In genomic region chr21:31920275-31920674, GRCh38 we compare ENCODE assay signal across 20 cellular contexts. TPM values are rescaled to one million over a fixed set of nuclear protein-coding genes. Genes with fewer than 3 reads are reported as not detected.
DNase-seq lines count a peak whose midpoint lies in the region; ATAC-seq, FAIRE-seq and TF ChIP-seq lines count a peak whose summit lies in the region.
"Had no signal": no experiment of that assay in that cellular context is flagged by ENCODE, and none has a peak within 500 bp of the region (broad histone marks: within the 10 kb centered on the region; RNA-seq: fewer than 3 reads in every experiment).

No MANE protein-coding gene starts in this region.

- H3K79me2 ChIP-seq in HepG2 (ENCODE audit: insufficient read depth, low read length) (peaks cover 3% of the 10 kb centered on the region), K562 (ENCODE audit: control insufficient read depth, insufficient read depth, low read length) (no peaks in the 10 kb centered on the region)

- H3K4me3 ChIP-seq in HepG2 (replicated peaks in 1 of 3; ENCODE audit: insufficient read depth in 1 of 3, low read depth in 2 of 3, low read length in 3 of 3) (no peak overlapping the region), right lobe of liver (no peak overlapping the region), SJSA1 (no peak overlapping the region), K562 (no peak overlapping the region)
- H3K4me3 ChIP-seq: BLaER1, GM23248, HAP-1 had no signal

- in situ Hi-C loops in HepG2 (cut with HindIII; ENCODE audit: extremely low pct_ligation_motif_present, low pct_unique_long_range_greater_than_20kb): no loop called here
- in situ Hi-C loops in K562 (cut with MboI): no loop called here

- 47% methylated on average over 1 of the region's 1 CpG for WGBS in HepG2 (ENCODE audit: low lambda C conversion rate)
- 67% methylated on average over 1 of the region's 1 CpG for WGBS in right lobe of liver (ENCODE audit: insufficient coverage, low coverage, low lambda C conversion rate, missing lambda C conversion rate)
- 0% methylated on average over 1 of the region's 1 CpG for WGBS in K562 (ENCODE audit: insufficient coverage, low coverage, missing lambda C conversion rate)

- no peak overlapping the region for H3K4me2 ChIP-seq in HepG2 (ENCODE audit: low read depth, low read length)
- no peak overlapping the region for H3K4me2 ChIP-seq in K562 (ENCODE audit: insufficient read depth, low read length)
- H3K4me2 ChIP-seq: BLaER1 had no signal

- TF ChIP-seq POLR2A in HepG2 (IDR thresholded peaks at IDR 0.05; ENCODE audit: insufficient read depth in 1 of 2, low read depth in 2 of 2, low read length in 2 of 2) (no peak), right lobe of liver (IDR thresholded peaks at IDR 0.05) (no peak), K562 (conservative IDR thresholded peaks at IDR 0.05) (no peak)

- intact Hi-C loops in HepG2 (cut with micrococcal nuclease; ENCODE audit: unreplicated experiment) (no loop called here), right lobe of liver (cut with DNase I) (no loop called here), K562 (cut with micrococcal nuclease) (no loop called here)

- H4K20me1 ChIP-seq in HepG2 (ENCODE audit: insufficient read depth, low read length) (no peaks in the 10 kb centered on the region), K562 (replicated peaks; ENCODE audit: control insufficient read depth, insufficient read depth, low read length) (no peaks in the 10 kb centered on the region)
- H4K20me1 ChIP-seq: BLaER1 had no signal

- H3K27ac Mint-ChIP-seq in chondrocyte (ENCODE audit: unreplicated experiment): no peak overlapping the region
- H3K27ac Mint-ChIP-seq: CD14-positive monocyte; CD4-positive, alpha-beta memory T cell; HFFc6 had no signal

- H3K9me3 ChIP-seq in HepG2 (ENCODE audit: low read length) (no peaks in the 10 kb centered on the region), right lobe of liver (no peaks in the 10 kb centered on the region), SJSA1 (replicated peaks) (no peaks in the 10 kb centered on the region), K562 (replicated peaks; ENCODE audit: control insufficient read depth, insufficient read depth, low read depth, low read length) (no peaks in the 10 kb centered on the region)
- H3K9me3 ChIP-seq: HAP-1 had no signal

- no peaks in the 10 kb centered on the region for H3K27me3 Mint-ChIP-seq in chondrocyte (ENCODE audit: low read depth)

- H3K9ac ChIP-seq in HepG2 (ENCODE audit: insufficient read depth, low read depth, low read length) (no peak overlapping the region), K562 (ENCODE audit: insufficient read depth in 1 of 2, low read depth in 2 of 2, low read length in 2 of 2) (no peak overlapping the region)
- H3K9ac ChIP-seq: BLaER1, GM23248 had no signal

- CTCF ChIA-PET in HepG2 (lab: Yijun Ruan, JAX; ENCODE audit: low intra/inter-chr PET ratio, low total read pairs) (no interaction called here), K562 (lab: Yijun Ruan, JAX; ENCODE audit: low intra/inter-chr PET ratio) (no interaction called here)

- H3K27me3 ChIP-seq in HepG2 (ENCODE audit: control insufficient read depth in 1 of 2, insufficient read depth in 2 of 2, low read length in 2 of 2) (no peaks in the 10 kb centered on the region), right lobe of liver (no peaks in the 10 kb centered on the region), SJSA1 (replicated peaks) (no peaks in the 10 kb centered on the region), K562 (ENCODE audit: control insufficient read depth in 2 of 2, insufficient read depth in 2 of 2, low read length in 2 of 2) (peaks cover 21 to 36% of the 10 kb centered on the region in 2 experiments; a peak in 4 of 5 replicates)
- H3K27me3 ChIP-seq: BLaER1 had no signal

- no peak overlapping the region for H3K27ac ChIP-seq in HepG2 (ENCODE audit: extremely low read length, insufficient read depth, low read length)
- H3K27ac ChIP-seq in right lobe of liver: no peak overlapping the region
- H3K27ac ChIP-seq in SJSA1: peak overlapping the region; percentile 33
- H3K27ac ChIP-seq in K562 (ENCODE audit: extremely low read depth, low read depth, low read length): no peak overlapping the region
- H3K27ac ChIP-seq: BLaER1, GM23248 had no signal

- H3K4me1 ChIP-seq in HepG2 (ENCODE audit: insufficient read depth, low read length): peaks cover 50% of the 10 kb centered on the region
- H3K4me1 ChIP-seq in right lobe of liver: no peaks in the 10 kb centered on the region
- H3K4me1 ChIP-seq in SJSA1 (replicated peaks): peaks cover 35% of the 10 kb centered on the region
- no peaks in the 10 kb centered on the region for H3K4me1 ChIP-seq in K562 (replicated peaks in 1 of 2; ENCODE audit: control insufficient read depth in 2 of 2, insufficient read depth in 2 of 2, low read length in 2 of 2)
- H3K4me1 ChIP-seq: BLaER1 had no signal

- no peaks in the 10 kb centered on the region for H3K4me1 Mint-ChIP-seq in chondrocyte (ENCODE audit: low read depth)
- H3K4me1 Mint-ChIP-seq: CD14-positive monocyte had no signal

- TF ChIP-seq CTCF in HepG2 (CRISPR knock-in tag; IDR thresholded peaks at IDR 0.05) (no peak), right lobe of liver (IDR thresholded peaks at IDR 0.05) (no peak), K562 (IDR thresholded peaks at IDR 0.05 in 2 of 3, conservative IDR thresholded peaks at IDR 0.05 in 1 of 3; ENCODE audit: insufficient read depth in 2 of 3, low read depth in 1 of 3, low read length in 3 of 3) (no peak), chondrocyte (IDR thresholded peaks at IDR 0.05) (no peak)

- peaks cover 3% of the 10 kb centered on the region for H3K9me3 Mint-ChIP-seq in chondrocyte (ENCODE audit: low read depth)

- H3K36me3 Mint-ChIP-seq in chondrocyte (ENCODE audit: low read depth): no peaks in the 10 kb centered on the region
- H3K36me3 Mint-ChIP-seq: CD14-positive monocyte; CD4-positive, alpha-beta memory T cell had no signal

- H3K4me3 Mint-ChIP-seq in chondrocyte (ENCODE audit: unreplicated experiment): no peak overlapping the region
- H3K4me3 Mint-ChIP-seq: CD14-positive monocyte; CD4-positive, alpha-beta memory T cell; HFFc6 had no signal

- no TSS peak for BruUV-seq in HepG2 (replicated peaks; lab: Mats Ljungman, UMichigan)
- BruUV-seq in K562 (replicated peaks; lab: Mats Ljungman, UMichigan): no TSS peak

- TF ChIP-seq EP300 in HepG2 (IDR thresholded peaks at IDR 0.05; ENCODE audit: low read depth in 2 of 2, low read length in 2 of 2) (no peak), HepG2 (CRISPR knock-in tag; IDR thresholded peaks at IDR 0.05; ENCODE audit: borderline replicate concordance) (no peak), K562 (IDR thresholded peaks at IDR 0.05; ENCODE audit: low read length) (no peak)

- POLR2A ChIA-PET in HepG2 (lab: Yijun Ruan, JAX) (no interaction called here), K562 (lab: Yijun Ruan, JAX) (no interaction called here)

- no peak for FAIRE-seq in HepG2 (lab: Jason Lieb, UNC)
- FAIRE-seq in K562 (lab: Jason Lieb, UNC): no peak
- FAIRE-seq: GM12892, GM18507 had no signal

- peaks cover 0 to 2% of the 10 kb centered on the region in 2 experiments; a peak in 2 of 5 replicates for H3K36me3 ChIP-seq in HepG2 (replicated peaks in 1 of 2; ENCODE audit: control insufficient read depth in 1 of 2, insufficient read depth in 2 of 2, low read length in 2 of 2)
- H3K36me3 ChIP-seq in right lobe of liver: no peaks in the 10 kb centered on the region
- peaks cover 13% of the 10 kb centered on the region for H3K36me3 ChIP-seq in SJSA1
- no peaks in the 10 kb centered on the region for H3K36me3 ChIP-seq in K562 (ENCODE audit: control insufficient read depth, insufficient read depth, low read length)

- no peak for DNase-seq in HepG2 (ENCODE audit: low spot score)
- no peak for DNase-seq in right lobe of liver
- peak in 1 of 2 experiments; percentile 44 for DNase-seq in SJSA1 (ENCODE audit: low read depth in 1 of 2, low spot score in 2 of 2)
- no peak for DNase-seq in K562 (ENCODE audit: extremely low read depth in 1 of 4, low spot score in 3 of 4)
- no peak for DNase-seq in NCI-H2227 (lab: John Stamatoyannopoulos, UW; ENCODE audit: unreplicated experiment)
- no peak for DNase-seq in stimulated activated CD4-positive, alpha-beta T cell treated with anti-CD3 and anti-CD28 coated beads, Interleukin-1b, Interleukin-23, amount 100 ng/mL, for 48 hours
- no peak for DNase-seq in chondrocyte (ENCODE audit: low spot score)
- DNase-seq: 8988T; CD4-positive, alpha-beta memory T cell; DMS153; DMS79; GDM1; GM23248; HFFc6 had no signal

- TF ChIP-seq RAD21 in HepG2 (CRISPR knock-in tag; IDR thresholded peaks at IDR 0.05) (no peak), K562 (CRISPR knock-in tag; conservative IDR thresholded peaks at IDR 0.05 in 1 of 2, IDR thresholded peaks at IDR 0.05 in 1 of 2) (no peak)

- H2AFZ ChIP-seq in HepG2 (ENCODE audit: low read length) (no peak overlapping the region), K562 (ENCODE audit: low read depth, low read length) (no peak overlapping the region)
- H2AFZ ChIP-seq: GM23248 had no signal

- ATAC-seq in HepG2: no peak
- ATAC-seq in right lobe of liver: no peak
- ATAC-seq in K562: no peak
- ATAC-seq in HG03378 (IDR thresholded peaks at IDR 0.05; ENCODE audit: unreplicated experiment): no peak

- H3K9me1 ChIP-seq in K562 (ENCODE audit: control insufficient read depth, insufficient read depth, low read length): no peaks in the 10 kb centered on the region

RNA-seq across cellular contexts. Expression of gene HUNK, which starts 47.5 kb away (rescaled TPM):
- total RNA-seq in HepG2 (2016; rRNA removed; fragmentation: Illumina TruSeq; extraction: Trizol) (1.9 and 2.5 TPM in 2 replicates), right lobe of liver (under 1 TPM; 0.12 to 0.64 (median 0.32) TPM), K562 (2014; rRNA removed) (not detected in 2 replicates), K562 (2014; rRNA removed; fragmentation: Illumina TruSeq; extraction: Trizol) (not detected in 2 replicates), K562 (2015; rRNA removed; fragmentation: Illumina TruSeq; extraction: Trizol) (not detected in 2 replicates), K562 (2021) (0.02 TPM in 1 of 2 replicates, not detected in the other), chondrocyte (0.92 to 1.7 TPM (median 1.6 TPM) in 3 replicates)
- 0.53 and 1.1 TPM in 2 replicates for total RNA-seq in HepG2 (2016; cell fraction: cytosol; rRNA removed; fragmentation: Illumina TruSeq; extraction: Trizol; ENCODE audit: low read depth)
- total RNA-seq in HepG2 (2016; cell fraction: insoluble cytoplasmic fraction; rRNA removed; fragmentation: Illumina TruSeq; extraction: Trizol): 2.4 and 3.2 TPM in 2 replicates
- total RNA-seq in HepG2 (2016; cell fraction: membrane; rRNA removed; fragmentation: Illumina TruSeq; extraction: Trizol): 1.1 and 2.0 TPM in 2 replicates
- 2.6 and 2.9 TPM in 2 replicates for total RNA-seq in HepG2 (2016; cell fraction: nucleus; rRNA removed; fragmentation: Illumina TruSeq; extraction: Trizol)
- polyA plus RNA-seq in HepG2 (2011; rRNA removed) (0.98 and 1.8 TPM in 2 replicates), K562 (2011; rRNA removed) (not detected in 2 replicates), K562 (2014; fragmentation: Illumina TruSeq; extraction: Trizol) (not detected in 2 replicates), K562 (2014; fragmentation: Nextera tagmentation; extraction: Ambion mirVana) (not detected), K562 (2014; rRNA removed) (not detected in 2 replicates)
- 0.74 and 0.87 TPM in 2 replicates for polyA plus RNA-seq in HepG2 (2011; cell fraction: cytosol; rRNA removed)
- polyA plus RNA-seq in HepG2 (2011; cell fraction: nucleus; rRNA removed): 0.92 and 1.2 TPM in 2 replicates
- polyA plus RNA-seq in HepG2 (2012): 1.2 and 2.5 TPM in 2 replicates
- polyA plus RNA-seq in HepG2 (2016; cell fraction: cytosol; fragmentation: Illumina TruSeq; extraction: Trizol; ENCODE audit: low read depth): 0.14 and 0.16 TPM in 2 replicates
- 2.5 and 2.9 TPM in 2 replicates for polyA plus RNA-seq in HepG2 (2016; cell fraction: insoluble cytoplasmic fraction; fragmentation: Illumina TruSeq; extraction: Trizol; ENCODE audit: low read depth)
- 0.32 and 0.48 TPM in 2 replicates for polyA plus RNA-seq in HepG2 (2016; cell fraction: membrane; fragmentation: Illumina TruSeq; extraction: Trizol; ENCODE audit: low read depth)
- polyA plus RNA-seq in HepG2 (2016; cell fraction: nucleus; fragmentation: Illumina TruSeq; extraction: Trizol; ENCODE audit: insufficient read depth, low read depth): 3.0 and 3.4 TPM in 2 replicates
- 0.02 and 2.8 TPM in 2 replicates for polyA minus RNA-seq in HepG2 (2011; rRNA and poly(A)+ RNA removed; ENCODE audit: low replicate concordance)
- 0.99 and 1.5 TPM in 2 replicates for polyA minus RNA-seq in HepG2 (2011; cell fraction: cytosol; rRNA and poly(A)+ RNA removed)
- 2.0 and 4.5 TPM in 2 replicates for polyA minus RNA-seq in HepG2 (2011; cell fraction: nucleus; rRNA and poly(A)+ RNA removed)
- total RNA-seq in SJSA1 (2014; rRNA removed; shearing (Covaris generic)): 13.6 and 17.7 TPM in 2 replicates
- total RNA-seq in K562 (2011; cell fraction: chromatin; rRNA removed; ENCODE audit: low replicate concordance): not detected in 2 replicates
- total RNA-seq in K562 (2011; cell fraction: nucleolus; rRNA removed): not detected in 2 replicates
- total RNA-seq in K562 (2011; cell fraction: nucleoplasm; rRNA removed): not detected in 2 replicates
- polyA plus RNA-seq in K562 (2011; cell fraction: cytosol; rRNA removed): not detected in 2 replicates
- not detected in 2 replicates for polyA plus RNA-seq in K562 (2011; cell fraction: nucleus; rRNA removed)
- not detected in 2 replicates for polyA plus RNA-seq in K562 (2012)
- not detected in 2 replicates for polyA minus RNA-seq in K562 (2011; rRNA and poly(A)+ RNA removed)
- not detected in 2 replicates for polyA minus RNA-seq in K562 (2011; cell fraction: cytosol; rRNA and poly(A)+ RNA removed)
- polyA minus RNA-seq in K562 (2011; cell fraction: nucleus; rRNA and poly(A)+ RNA removed): not detected in 2 replicates
- total RNA-seq: HFFc6 had no signal
- polyA plus RNA-seq: CD14-positive monocyte had no signal

Comparison
In these comparisons a context has a peak if more than half of its experiments do, and no peak if none do; other contexts are left out.
1. Of the 241 proteins assayed by ChIP-seq in both HepG2 and K562: peak only in HepG2: FOXP4; only in K562: TFE3; in both: none; in neither: 239.